ENCODE assay signal across 9 cellular contexts in genomic region chr14:103624860-103625259, GRCh38. TPM values are rescaled to one million over a fixed set of nuclear protein-coding genes. Genes with fewer than 3 reads are reported as not detected.
A peak's percentile ranks its signal among the peaks of the same experiment; 100 is the strongest.
DNase-seq lines count a peak whose midpoint lies in the region; ATAC-seq and TF ChIP-seq lines count a peak whose summit lies in the region.
"Had no signal": no experiment of that assay in that cellular context is flagged by ENCODE, and none has a peak within 500 bp of the region (broad histone marks: within the 10 kb centered on the region; RNA-seq: fewer than 3 reads in every experiment).

No MANE protein-coding gene starts in this region.

- dilution Hi-C loops in IMR-90 (cut with HindIII; ENCODE audit: low sequenced_read_pairs, unreplicated experiment) = no loop called here

- H3K79me1 ChIP-seq in IMR-90 (ENCODE audit: low read depth in 1 of 2, low read length in 2 of 2) = peaks cover 0 to 22% of the 10 kb centered on the region in 2 experiments; a peak in 2 of 4 replicates

- peak overlapping the region; percentile 68 for H2BK120ac ChIP-seq in IMR-90 (ENCODE audit: low read depth, low read length)

- H3K36me3 Mint-ChIP-seq in activated T-helper 1 cell treated with anti-CD3 and anti-CD28 coated beads, Interleukin-12 subunit alpha, Interleukin-12 subunit beta, Interleukin-2, Interleukin-4 antibody, amounts not matched to agents 30 ng/mL and 10 ng/mL and 1 ng/mL, durations not matched to agents 14 hours and 24 hours and 36 hours (ENCODE audit: low read depth) = peaks cover 3% of the 10 kb centered on the region
- no peaks in the 10 kb centered on the region for H3K36me3 Mint-ChIP-seq in stimulated activated memory B cell treated with anti-CD40 and anti-IgM and Interleukin-4, amounts not matched to agents 10 μg/mL and 1 μg/mL and 100 μg/mL, for 72 hours
- H3K36me3 Mint-ChIP-seq in endothelial cell (ENCODE audit: low read depth, unreplicated experiment) = no peaks in the 10 kb centered on the region

- no TSS peak for BruUV-seq in IMR-90 (replicated peaks; lab: Mats Ljungman, UMichigan)

- H2AK5ac ChIP-seq in IMR-90 (ENCODE audit: low read depth, low read length) = no peak overlapping the region; the same call in 1 of the 2 replicates

- peaks cover 13% of the 10 kb centered on the region for H3K9me1 ChIP-seq in IMR-90 (ENCODE audit: insufficient read depth, low read length)

- H3K9me3 ChIP-seq in IMR-90 (ENCODE audit: control insufficient read depth, insufficient read depth, low read length) (no peaks in the 10 kb centered on the region), left ventricle myocardium inferior (replicated peaks) (no peaks in the 10 kb centered on the region)

- WGBS in IMR-90 (ENCODE audit: extremely low coverage in 2 of 2, insufficient read length in 1 of 2), 2 experiments = no CpG with 5 or more reads among the region's 10 CpGs

- H3K9ac ChIP-seq in IMR-90 (ENCODE audit: low read depth, low read length) = no peak overlapping the region

- CTCF ChIA-PET in IMR-90 (lab: Yijun Ruan, JAX) = no interaction called here

- H3K4me3 Mint-ChIP-seq in activated T-helper 1 cell treated with anti-CD3 and anti-CD28 coated beads, Interleukin-12 subunit alpha, Interleukin-12 subunit beta, Interleukin-2, Interleukin-4 antibody, amounts not matched to agents 30 ng/mL and 10 ng/mL and 1 ng/mL, durations not matched to agents 14 hours and 24 hours and 36 hours = peak overlapping the region; percentile 68
- H3K4me3 Mint-ChIP-seq in stimulated activated memory B cell treated with anti-CD40 and anti-IgM and Interleukin-4, amounts not matched to agents 10 μg/mL and 1 μg/mL and 100 μg/mL, for 72 hours = peak overlapping the region; percentile 38
- no peak overlapping the region for H3K4me3 Mint-ChIP-seq in endothelial cell (ENCODE audit: unreplicated experiment)

- DNase-seq in AG08395 (ENCODE audit: low spot score) (peak; percentile 76), IMR-90 (peak; percentile 66), left ventricle myocardium inferior (peak; percentile 72), NCI-H2171 (lab: John Stamatoyannopoulos, UW) (no peak), endothelial cell (ENCODE audit: low spot score) (no peak)
- no peak for DNase-seq in activated T-helper 1 cell treated with anti-CD3 and anti-CD28 coated beads, Interleukin-12 subunit alpha, Interleukin-12 subunit beta, Interleukin-2, Interleukin-4 antibody, amounts not matched to agents 30 ng/mL and 10 ng/mL and 1 ng/mL, durations not matched to agents 14 hours and 24 hours and 36 hours (ENCODE audit: low spot score)

- H3K27me3 Mint-ChIP-seq in activated T-helper 1 cell treated with anti-CD3 and anti-CD28 coated beads, Interleukin-12 subunit alpha, Interleukin-12 subunit beta, Interleukin-2, Interleukin-4 antibody, amounts not matched to agents 30 ng/mL and 10 ng/mL and 1 ng/mL, durations not matched to agents 14 hours and 24 hours and 36 hours (ENCODE audit: insufficient read depth) = peaks cover 6% of the 10 kb centered on the region
- no peaks in the 10 kb centered on the region for H3K27me3 Mint-ChIP-seq in stimulated activated memory B cell treated with anti-CD40 and anti-IgM and Interleukin-4, amounts not matched to agents 10 μg/mL and 1 μg/mL and 100 μg/mL, for 72 hours
- H3K27me3 Mint-ChIP-seq in endothelial cell (ENCODE audit: unreplicated experiment) = peaks cover 7% of the 10 kb centered on the region

- ATAC-seq in IMR-90 (ENCODE audit: low read depth) = peak; percentile 18
- no peak for ATAC-seq in stimulated activated memory B cell treated with anti-CD40 and anti-IgM and Interleukin-4, amounts not matched to agents 10 μg/mL and 1 μg/mL and 100 μg/mL, for 72 hours
- no peak for ATAC-seq in HG02973 (IDR thresholded peaks at IDR 0.05; ENCODE audit: unreplicated experiment)

- H2BK5ac ChIP-seq in IMR-90 (ENCODE audit: low read depth, low read length, poor library complexity, severe bottlenecking) = peak overlapping the region; percentile 82

- H3K4me1 ChIP-seq in IMR-90 (ENCODE audit: control insufficient read depth, insufficient read depth, low read length) = peaks cover 13% of the 10 kb centered on the region
- peaks cover 50% of the 10 kb centered on the region for H3K4me1 ChIP-seq in left ventricle myocardium inferior

- H3K56ac ChIP-seq in IMR-90 (ENCODE audit: extremely low read depth, insufficient read depth, low read length) = peak overlapping the region; percentile 31; the same call in 1 of the 2 replicates

- H3K4me1 Mint-ChIP-seq in activated T-helper 1 cell treated with anti-CD3 and anti-CD28 coated beads, Interleukin-12 subunit alpha, Interleukin-12 subunit beta, Interleukin-2, Interleukin-4 antibody, amounts not matched to agents 30 ng/mL and 10 ng/mL and 1 ng/mL, durations not matched to agents 14 hours and 24 hours and 36 hours (ENCODE audit: low read depth) = peaks cover 9% of the 10 kb centered on the region
- H3K4me1 Mint-ChIP-seq in stimulated activated memory B cell treated with anti-CD40 and anti-IgM and Interleukin-4, amounts not matched to agents 10 μg/mL and 1 μg/mL and 100 μg/mL, for 72 hours = peaks cover 64% of the 10 kb centered on the region
- H3K4me1 Mint-ChIP-seq in endothelial cell (ENCODE audit: unreplicated experiment) = peaks cover 5% of the 10 kb centered on the region

- H4K91ac ChIP-seq in IMR-90 (ENCODE audit: insufficient read depth, low read depth, low read length) = peak overlapping the region; percentile 68

- peak overlapping the region; percentile 89 for H2AFZ ChIP-seq in IMR-90 (replicated peaks; ENCODE audit: low read length, poor library complexity)

- H3K27me3 ChIP-seq in IMR-90 (ENCODE audit: control insufficient read depth, insufficient read depth, low read length) (no peaks in the 10 kb centered on the region), left ventricle myocardium inferior (ENCODE audit: low read depth) (no peaks in the 10 kb centered on the region)
- H3K27me3 ChIP-seq: cardiac muscle cell had no signal

- no peak for TF ChIP-seq RAD21 in IMR-90 (IDR thresholded peaks at IDR 0.05; ENCODE audit: low read length)

- in situ Hi-C loops in IMR-90 (cut with MboI; ENCODE audit: low sequenced_read_pairs) = no loop called here

- TF ChIP-seq POLR2A in IMR-90 (IDR thresholded peaks at IDR 0.05; ENCODE audit: low read depth, low read length) = no peak

- H2BK20ac ChIP-seq in IMR-90 (ENCODE audit: low read depth, low read length) = peak overlapping the region; percentile 3

- no peaks in the 10 kb centered on the region for H3K9me3 Mint-ChIP-seq in activated T-helper 1 cell treated with anti-CD3 and anti-CD28 coated beads, Interleukin-12 subunit alpha, Interleukin-12 subunit beta, Interleukin-2, Interleukin-4 antibody, amounts not matched to agents 30 ng/mL and 10 ng/mL and 1 ng/mL, durations not matched to agents 14 hours and 24 hours and 36 hours
- no peaks in the 10 kb centered on the region for H3K9me3 Mint-ChIP-seq in stimulated activated memory B cell treated with anti-CD40 and anti-IgM and Interleukin-4, amounts not matched to agents 10 μg/mL and 1 μg/mL and 100 μg/mL, for 72 hours
- H3K9me3 Mint-ChIP-seq in endothelial cell (ENCODE audit: unreplicated experiment) = no peaks in the 10 kb centered on the region

- no peak overlapping the region for H3K23ac ChIP-seq in IMR-90 (ENCODE audit: low read depth, low read length)

- peak overlapping the region; percentile 42 for H4K5ac ChIP-seq in IMR-90 (ENCODE audit: low read depth, low read length)

- TF ChIP-seq CTCF in IMR-90 (conservative IDR thresholded peaks at IDR 0.05; ENCODE audit: low read depth, low read length) (no peak), left ventricle myocardium inferior (IDR thresholded peaks at IDR 0.05; ENCODE audit: borderline replicate concordance) (no peak), endothelial cell (IDR thresholded peaks at IDR 0.05; ENCODE audit: unreplicated experiment) (no peak)

- H4K8ac ChIP-seq in IMR-90 (ENCODE audit: low read depth in 2 of 2, low read length in 2 of 2) = peak overlapping the region; percentile 29 to 72; a peak in 2 of 4 replicates

- intact Hi-C loops in IMR-90 (cut with micrococcal nuclease) = no loop called here
- intact Hi-C loops in activated T-helper 1 cell treated with anti-CD3 and anti-CD28 coated beads, Interleukin-12 subunit alpha, Interleukin-12 subunit beta, Interleukin-2, Interleukin-4 antibody, amounts not matched to agents 30 ng/mL and 10 ng/mL and 1 ng/mL, durations not matched to agents 14 hours and 24 hours and 36 hours (cut with micrococcal nuclease) = no loop called here
- intact Hi-C loops in left ventricle myocardium inferior (cut with micrococcal nuclease) = no loop called here

- H3K4ac ChIP-seq in IMR-90 (ENCODE audit: low read depth, low read length) = peak overlapping the region; percentile 70

- H4K20me1 ChIP-seq in IMR-90 (ENCODE audit: insufficient read depth, low read length) = peaks cover under 1% of the 10 kb centered on the region; the same call in 1 of the 2 replicates

- H2BK15ac ChIP-seq in IMR-90 (ENCODE audit: low read depth, low read length) = peak overlapping the region; percentile 65; the same call in 2 of the 3 replicates

- H3K36me3 ChIP-seq in IMR-90 (ENCODE audit: control insufficient read depth, insufficient read depth, low read length) (no peaks in the 10 kb centered on the region), left ventricle myocardium inferior (no peaks in the 10 kb centered on the region)
- H3K36me3 ChIP-seq: cardiac muscle cell had no signal

- H3K27ac ChIP-seq in IMR-90 (ENCODE audit: insufficient read depth, low read length) (no peak overlapping the region; the same call in 1 of the 2 replicates), left ventricle myocardium inferior (replicated peaks) (peak overlapping the region; percentile 76)
- H3K27ac ChIP-seq: cardiac muscle cell had no signal

- H3K4me3 ChIP-seq in IMR-90 (ENCODE audit: insufficient read depth, low read depth, low read length) (no peak overlapping the region), left ventricle myocardium inferior (peak overlapping the region; percentile 19)
- H3K4me3 ChIP-seq: cardiac muscle cell had no signal

- peak overlapping the region; percentile 48; the same call in 1 of the 2 replicates for H3K18ac ChIP-seq in IMR-90 (ENCODE audit: low read depth, low read length)

- H2AK9ac ChIP-seq in IMR-90 (replicated peaks; ENCODE audit: low read depth, low read length, poor library complexity) = peak overlapping the region; percentile 85

- H3K4me2 ChIP-seq in IMR-90 (ENCODE audit: low read depth, low read length) = peak overlapping the region; percentile 34; the same call in 1 of the 2 replicates

- H3K14ac ChIP-seq in IMR-90 (replicated peaks; ENCODE audit: low read depth, low read length) = peak overlapping the region; percentile 8; the same call in 1 of the 2 replicates

- POLR2A ChIA-PET in IMR-90 (lab: Charles Lee; ENCODE audit: unreplicated experiment) = no interaction called here

- peak overlapping the region; percentile 75 for H3K27ac Mint-ChIP-seq in activated T-helper 1 cell treated with anti-CD3 and anti-CD28 coated beads, Interleukin-12 subunit alpha, Interleukin-12 subunit beta, Interleukin-2, Interleukin-4 antibody, amounts not matched to agents 30 ng/mL and 10 ng/mL and 1 ng/mL, durations not matched to agents 14 hours and 24 hours and 36 hours
- peak overlapping the region; percentile 35 for H3K27ac Mint-ChIP-seq in stimulated activated memory B cell treated with anti-CD40 and anti-IgM and Interleukin-4, amounts not matched to agents 10 μg/mL and 1 μg/mL and 100 μg/mL, for 72 hours
- no peak overlapping the region for H3K27ac Mint-ChIP-seq in endothelial cell (ENCODE audit: unreplicated experiment)

RNA-seq across cellular contexts. Expression of gene KLC1, which starts 4.2 kb away (rescaled TPM):
- total RNA-seq in IMR-90 (2012; rRNA removed) (101 and 139 TPM in 2 replicates), left ventricle myocardium inferior (137 TPM), endothelial cell (ENCODE audit: unreplicated experiment) (220 TPM)
- polyA plus RNA-seq in IMR-90 (2012; rRNA removed) = 155 and 157 TPM in 2 replicates
- 202 and 321 TPM in 2 replicates for polyA plus RNA-seq in IMR-90 (2012; cell fraction: cytosol; rRNA removed)
- polyA plus RNA-seq in IMR-90 (2012; cell fraction: nucleus; rRNA removed; ENCODE audit: low replicate concordance) = 401 and 574 TPM in 2 replicates
- total RNA-seq in activated T-helper 1 cell treated with anti-CD3 and anti-CD28 coated beads, Interleukin-12 subunit alpha, Interleukin-12 subunit beta, Interleukin-2, Interleukin-4 antibody, amounts not matched to agents 30 ng/mL and 10 ng/mL and 1 ng/mL, durations not matched to agents 14 hours and 24 hours and 36 hours = 148 and 150 TPM in 2 replicates

Comparison
In these comparisons a context has a peak if more than half of its experiments do, and no peak if none do; other contexts are left out.
1. DNase-seq: peak in AG08395 (single experiment), IMR-90 (single experiment) and left ventricle myocardium inferior (single experiment); none in activated T-helper 1 cell treated with anti-CD3 and anti-CD28 coated beads, Interleukin-12 subunit alpha, Interleukin-12 subunit beta, Interleukin-2, Interleukin-4 antibody, amounts not matched to agents 30 ng/mL and 10 ng/mL and 1 ng/mL, durations not matched to agents 14 hours and 24 hours and 36 hours (single experiment), NCI-H2171 (single experiment) and endothelial cell (single experiment).